ENCODE assay signal across 16 cellular contexts in genomic region chr19:17831419-17831888, GRCh38. TPM values are rescaled to one million over a fixed set of nuclear protein-coding genes. Genes with fewer than 3 reads are reported as not detected.
DNase-seq lines count a peak whose midpoint lies in the region; ATAC-seq, FAIRE-seq and TF ChIP-seq lines count a peak whose summit lies in the region.
"Had no signal": no experiment of that assay in that cellular context is flagged by ENCODE, and none has a peak within 500 bp of the region (broad histone marks: within the 10 kb centered on the region; RNA-seq: fewer than 3 reads in every experiment).

No MANE protein-coding gene starts in this region.

- intact Hi-C loops in kidney (cut with DNase I), result no loop called here
- intact Hi-C loops in thyroid gland (cut with DNase I), result no loop called here

- no peak overlapping the region for H3K9ac ChIP-seq in kidney (ENCODE audit: low read length in 2 of 2)
- H3K9ac ChIP-seq: GM23248 had no signal

- H3K36me3 ChIP-seq in kidney (ENCODE audit: control insufficient read depth in 1 of 2, insufficient read depth in 2 of 2, low read length in 2 of 2) (no peaks in the 10 kb centered on the region), suprapubic skin (no peaks in the 10 kb centered on the region), thyroid gland (no peaks in the 10 kb centered on the region)

- H3K27me3 Mint-ChIP-seq in chondrocyte (ENCODE audit: low read depth), result peaks cover 8% of the 10 kb centered on the region
- H3K27me3 Mint-ChIP-seq: activated CD4-positive, alpha-beta T cell treated with anti-CD3 and anti-CD28 coated beads for 36 hours; naive thymus-derived CD8-positive, alpha-beta T cell had no signal

- H3K4me1 ChIP-seq in kidney (ENCODE audit: control insufficient read depth in 1 of 2, insufficient read depth in 1 of 2, low read depth in 1 of 2, low read length in 2 of 2) (no peaks in the 10 kb centered on the region), suprapubic skin (peaks cover 10% of the 10 kb centered on the region), thyroid gland (peaks cover 0 to 5% of the 10 kb centered on the region in 2 donors)

- TF ChIP-seq POLR2A in suprapubic skin (IDR thresholded peaks at IDR 0.05) (no peak), thyroid gland (IDR thresholded peaks at IDR 0.05) (no peak)

- FAIRE-seq in kidney (lab: Jason Lieb, UNC), result no peak

- no peak for ATAC-seq in HG03280 (IDR thresholded peaks at IDR 0.05; ENCODE audit: unreplicated experiment)

- no peak overlapping the region for H3K27ac Mint-ChIP-seq in chondrocyte (ENCODE audit: unreplicated experiment)
- H3K27ac Mint-ChIP-seq: activated CD4-positive, alpha-beta T cell treated with anti-CD3 and anti-CD28 coated beads for 36 hours had no signal

- H3K27ac ChIP-seq in kidney (ENCODE audit: low read depth in 2 of 2, low read length in 2 of 2) (no peak overlapping the region), suprapubic skin (no peak overlapping the region), thyroid gland (no peak overlapping the region)
- H3K27ac ChIP-seq: GM23248 had no signal

- 69% methylated on average over 8 of the region's 25 CpGs for WGBS in suprapubic skin
- 45 to 48% methylated on average over 20 to 25 of the region's 25 CpGs for WGBS in thyroid gland, 2 donors

- H3K27me3 ChIP-seq in suprapubic skin (peaks cover 33% of the 10 kb centered on the region), thyroid gland (peaks cover 9% of the 10 kb centered on the region)
- H3K27me3 ChIP-seq: spleen had no signal

- peaks cover 9% of the 10 kb centered on the region for H3K4me1 Mint-ChIP-seq in chondrocyte (ENCODE audit: low read depth)

- peak overlapping the region; percentile 47 for H3K4me3 Mint-ChIP-seq in chondrocyte (ENCODE audit: unreplicated experiment)
- H3K4me3 Mint-ChIP-seq: activated CD4-positive, alpha-beta T cell treated with anti-CD3 and anti-CD28 coated beads for 36 hours had no signal

- TF ChIP-seq EP300 in suprapubic skin (IDR thresholded peaks at IDR 0.05), result no peak

- TF ChIP-seq CTCF in chondrocyte (IDR thresholded peaks at IDR 0.05) (no peak), kidney (IDR thresholded peaks at IDR 0.05; ENCODE audit: borderline replicate concordance, extremely low read depth, insufficient read depth) (no peak), suprapubic skin (IDR thresholded peaks at IDR 0.05) (no peak), thyroid gland (IDR thresholded peaks at IDR 0.05) (no peak)

- no peaks in the 10 kb centered on the region for H3K36me3 Mint-ChIP-seq in chondrocyte (ENCODE audit: low read depth)

- H3K4me3 ChIP-seq in kidney (ENCODE audit: low read length in 2 of 2) (no peak overlapping the region), suprapubic skin (peak overlapping the region; percentile 21), thyroid gland (replicated peaks in 1 of 3) (no peak overlapping the region)
- H3K4me3 ChIP-seq: GM23248, spleen had no signal

- no peaks in the 10 kb centered on the region for H3K9me3 ChIP-seq in kidney (ENCODE audit: control insufficient read depth in 1 of 2, low read length in 2 of 2)
- no peaks in the 10 kb centered on the region for H3K9me3 ChIP-seq in suprapubic skin
- H3K9me3 ChIP-seq in thyroid gland, result no peaks in the 10 kb centered on the region
- H3K9me3 ChIP-seq: spleen had no signal

- no peaks in the 10 kb centered on the region for H3K9me3 Mint-ChIP-seq in chondrocyte (ENCODE audit: low read depth)
- H3K9me3 Mint-ChIP-seq: naive thymus-derived CD8-positive, alpha-beta T cell had no signal

- DNase-seq in NCI-H82 (lab: John Stamatoyannopoulos, UW) (peak; percentile 56), NCI-H82 treated with DMSO at 0.1 percent for 48 hours (lab: John Stamatoyannopoulos, UW; ENCODE audit: unreplicated experiment) (no peak), chondrocyte (ENCODE audit: low spot score) (no peak), kidney (peak; percentile 80), suprapubic skin (ENCODE audit: low spot score in 2 of 2) (no peak), thyroid gland (no peak), foreskin melanocyte (no peak)
- DNase-seq: activated effector memory CD4-positive, alpha-beta T cell treated with Interleukin-2 at 50 U/mL for 16 hours; spleen had no signal

RNA-seq across cellular contexts. Expression of gene INSL3, which starts 10.1 kb away (rescaled TPM):
- total RNA-seq in chondrocyte (not detected in 3 replicates), kidney (not detected), suprapubic skin (not detected), thyroid gland (under 1 TPM in 2 of 4 donors, not detected in 2; 0.89 to 0.94 TPM)
- not detected for polyA plus RNA-seq in kidney (ENCODE audit: insufficient read depth, low read depth, low replicate concordance)
- total RNA-seq: fibroblast of lung, GM23248, HT1080, urinary bladder had no signal
- polyA plus RNA-seq: fibroblast of lung, GM23248 had no signal

RNA-seq across cellular contexts. Expression of gene JAK3, which starts 16.3 kb away (rescaled TPM):
- total RNA-seq in chondrocyte (2.3 to 7.7 TPM (median 6.9 TPM) in 3 replicates), kidney (30.8 TPM), suprapubic skin (1 to 10 TPM; 1.0 to 4.0 (median 1.7) TPM), thyroid gland (10 to 100 TPM in 1 of 4 donors, 1 to 10 TPM in 3; 1.8 to 12.3 (median 5.2) TPM)
- polyA plus RNA-seq in kidney (ENCODE audit: insufficient read depth, low read depth, low replicate concordance), result 3.5 TPM

RNA-seq across cellular contexts. Expression of gene RPL18A, which starts 28.3 kb away (rescaled TPM):
- total RNA-seq in chondrocyte, result 1,165 to 1,501 TPM (median 1,234 TPM) in 3 replicates
- total RNA-seq in kidney, result 1,282 TPM
- 1,707 TPM for polyA plus RNA-seq in kidney (ENCODE audit: insufficient read depth, low read depth, low replicate concordance)
- 1,000 to 10,000 TPM; 1,229 to 2,185 (median 2,114) TPM for total RNA-seq in suprapubic skin
- total RNA-seq in thyroid gland, result 1,000 to 10,000 TPM in 2 of 4 donors, 100 to 1,000 TPM in 2; 718 to 1,678 (median 1,197) TPM

RNA-seq across cellular contexts. Expression of gene B3GNT3, which starts 36.5 kb away (rescaled TPM):
- total RNA-seq in chondrocyte, result not detected in 3 replicates
- 36.2 TPM for total RNA-seq in kidney
- 2.0 TPM for polyA plus RNA-seq in kidney (ENCODE audit: insufficient read depth, low read depth, low replicate concordance)
- 10 to 100 TPM in 1 of 4 donors, 1 to 10 TPM in 3; 1.4 to 12.1 (median 5.9) TPM for total RNA-seq in suprapubic skin
- total RNA-seq in thyroid gland, result 1 to 10 TPM in 1 of 4 donors, under 1 TPM in 1, not detected in 2; 0.78 to 1.3 TPM
- total RNA-seq: fibroblast of lung; GM23248; HT1080; naive thymus-derived CD8-positive, alpha-beta T cell had no signal
- polyA plus RNA-seq: fibroblast of lung, GM23248 had no signal

RNA-seq across cellular contexts. Expression of gene SLC5A5, which starts 40.3 kb away (rescaled TPM):
- not detected in 3 replicates for total RNA-seq in chondrocyte
- total RNA-seq in kidney, result 0.16 TPM
- polyA plus RNA-seq in kidney (ENCODE audit: insufficient read depth, low read depth, low replicate concordance), result not detected
- not detected for total RNA-seq in suprapubic skin
- 1 to 10 TPM in 3 of 4 donors, under 1 TPM in 1; 0.34 to 4.3 (median 2.6) TPM for total RNA-seq in thyroid gland
- total RNA-seq: fibroblast of lung, GM23248, HT1080, urinary bladder had no signal
- polyA plus RNA-seq: fibroblast of lung, GM23248, urinary bladder had no signal

Comparison
In these comparisons a context has a peak if more than half of its experiments do, and no peak if none do; other contexts are left out.
1. DNase-seq: peak in NCI-H82 (single experiment) and kidney (single experiment); none in NCI-H82 treated with DMSO at 0.1 percent for 48 hours (single experiment), chondrocyte (single experiment), suprapubic skin (0 of 2), thyroid gland (0 of 2) and foreskin melanocyte (single experiment).